Comparison of ENCODE assay signal across 1 cellular context in the genomic region with DNA sequence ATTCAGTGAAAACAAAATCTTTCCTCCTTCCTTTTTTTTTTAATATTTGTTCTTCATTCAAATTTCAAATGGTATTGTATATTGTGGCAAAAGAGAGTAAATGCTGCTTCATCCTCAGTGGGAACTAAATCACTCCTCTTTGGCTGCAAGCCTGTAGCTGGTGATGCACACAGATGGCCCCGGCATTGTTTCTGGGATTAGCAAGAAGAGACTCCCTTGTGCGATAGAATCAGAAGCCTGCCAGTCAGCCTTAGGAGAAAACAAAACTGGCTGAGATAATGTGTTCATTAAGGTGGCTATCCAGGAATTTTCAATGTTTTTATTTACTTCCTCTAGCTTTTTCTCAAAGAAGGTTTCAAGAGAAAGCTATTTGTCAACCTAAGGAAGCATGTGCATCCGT.
TF ChIP-seq lines count a peak whose summit lies in the region.

No MANE protein-coding gene starts in this region.

TF ChIP-seq in SK-N-SH, 30 proteins besides CTCF, POLR2A, EP300 and RAD21 (continued from another document):
- no peak for TF ChIP-seq SIN3A (IDR thresholded peaks at IDR 0.05; ENCODE audit: borderline replicate concordance, low read depth, low read length)
- TF ChIP-seq FOXJ3 (CRISPR knock-in tag; IDR thresholded peaks at IDR 0.05) = no peak
- TF ChIP-seq TAF1 (IDR thresholded peaks at IDR 0.05; ENCODE audit: borderline replicate concordance, low read depth, low read length) = no peak
- TF ChIP-seq, protein P1, sequence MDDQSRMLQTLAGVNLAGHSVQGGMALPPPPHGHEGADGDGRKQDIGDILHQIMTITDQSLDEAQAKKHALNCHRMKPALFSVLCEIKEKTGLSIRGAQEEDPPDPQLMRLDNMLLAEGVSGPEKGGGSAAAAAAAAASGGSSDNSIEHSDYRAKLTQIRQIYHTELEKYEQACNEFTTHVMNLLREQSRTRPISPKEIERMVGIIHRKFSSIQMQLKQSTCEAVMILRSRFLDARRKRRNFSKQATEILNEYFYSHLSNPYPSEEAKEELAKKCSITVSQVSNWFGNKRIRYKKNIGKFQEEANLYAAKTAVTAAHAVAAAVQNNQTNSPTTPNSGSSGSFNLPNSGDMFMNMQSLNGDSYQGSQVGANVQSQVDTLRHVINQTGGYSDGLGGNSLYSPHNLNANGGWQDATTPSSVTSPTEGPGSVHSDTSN (IDR thresholded peaks at IDR 0.05) = no peak
- no peak for TF ChIP-seq MXI1 (IDR thresholded peaks at IDR 0.05; ENCODE audit: low read depth, low read length)
- TF ChIP-seq TEAD4 (IDR thresholded peaks at IDR 0.05; ENCODE audit: borderline replicate concordance, insufficient read depth) = no peak
TF ChIP-seq in SK-N-SH: peak in this region for 0.
